9 cellular contexts compared by ENCODE assay signal in the genomic region with DNA sequence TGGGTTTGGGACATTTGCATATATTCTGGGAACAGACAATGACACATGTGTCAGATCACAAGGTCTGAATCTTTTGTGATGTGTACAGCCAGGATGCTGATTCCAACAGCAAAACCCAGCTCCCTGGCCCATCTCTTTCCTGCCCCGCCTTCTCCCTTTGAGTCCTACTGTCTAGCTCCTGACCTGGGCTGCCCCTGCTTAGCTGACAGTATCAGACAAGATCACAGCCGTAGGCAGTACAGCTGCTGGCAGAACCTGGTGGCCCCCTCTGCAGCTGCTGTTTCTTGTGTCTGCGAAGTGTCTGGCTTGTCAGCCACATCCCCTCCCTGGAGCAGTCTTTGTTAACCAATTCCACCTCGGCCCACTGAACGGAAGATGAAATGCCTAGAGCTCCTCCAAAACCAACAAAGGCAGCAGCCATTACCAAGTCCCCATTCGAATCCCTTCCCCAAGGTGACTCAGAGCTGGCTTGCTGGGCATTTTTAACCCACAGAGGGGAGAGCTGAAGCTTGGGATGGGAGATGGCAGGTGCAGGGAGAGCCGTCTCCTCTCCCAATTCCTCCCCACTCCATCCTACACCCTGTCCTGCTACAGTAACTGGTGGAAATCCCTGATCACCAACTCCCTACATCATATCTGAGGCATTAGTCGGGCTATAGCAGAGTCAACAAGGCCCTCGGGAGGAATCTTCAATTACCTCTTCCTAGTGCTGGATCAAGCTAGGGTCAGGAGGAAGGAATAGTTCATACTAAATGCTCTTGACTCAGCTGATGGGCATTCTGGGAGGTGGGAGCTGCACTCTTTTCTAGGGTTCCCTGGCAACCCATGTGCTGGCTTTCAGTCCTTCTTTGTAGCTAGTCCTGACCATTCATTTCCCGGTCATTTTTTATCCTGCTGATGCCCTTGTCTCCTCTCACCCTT. TPM values are rescaled to one million over a fixed set of nuclear protein-coding genes. Genes with fewer than 3 reads are reported as not detected.
DNase-seq lines count a peak whose midpoint lies in the region; ATAC-seq, FAIRE-seq and TF ChIP-seq lines count a peak whose summit lies in the region.
"Had no signal": no experiment of that assay in that cellular context is flagged by ENCODE, and none has a peak within 500 bp of the region (broad histone marks: within the 10 kb centered on the region; RNA-seq: fewer than 3 reads in every experiment).

No MANE protein-coding gene starts in this region.

- H3K4me1 Mint-ChIP-seq in HFFc6 (ENCODE audit: low read depth) (peaks cover 18% of the 10 kb centered on the region), osteocyte (ENCODE audit: unreplicated experiment) (peaks cover 27% of the 10 kb centered on the region)

- TF ChIP-seq POLR2A in K562 (conservative IDR thresholded peaks at IDR 0.05) (no peak), uterus (IDR thresholded peaks at IDR 0.05) (no peak)

- H3K36me3 ChIP-seq in K562 (ENCODE audit: control insufficient read depth, insufficient read depth, low read length), result no peaks in the 10 kb centered on the region
- no peaks in the 10 kb centered on the region for H3K36me3 ChIP-seq in uterus

- no peak overlapping the region for H3K27ac ChIP-seq in K562 (ENCODE audit: extremely low read depth, low read depth, low read length)
- H3K27ac ChIP-seq in uterus, result no peak overlapping the region

- H3K27me3 ChIP-seq in K562 (ENCODE audit: control insufficient read depth in 2 of 2, insufficient read depth in 2 of 2, low read length in 2 of 2) (peaks cover 58 to 66% of the 10 kb centered on the region in 2 experiments), uterus (no peaks in the 10 kb centered on the region)

- H3K4me1 ChIP-seq in K562 (replicated peaks in 1 of 2; ENCODE audit: control insufficient read depth in 2 of 2, insufficient read depth in 2 of 2, low read length in 2 of 2) (no peaks in the 10 kb centered on the region), uterus (no peaks in the 10 kb centered on the region)

- no peak overlapping the region for H2AFZ ChIP-seq in K562 (ENCODE audit: low read depth, low read length)

- BruUV-seq in K562 (replicated peaks; lab: Mats Ljungman, UMichigan), result no TSS peak

- no peak for TF ChIP-seq CTCF in HFFc6 (IDR thresholded peaks at IDR 0.05)
- TF ChIP-seq CTCF in K562 (IDR thresholded peaks at IDR 0.05 in 2 of 3, conservative IDR thresholded peaks at IDR 0.05 in 1 of 3; ENCODE audit: insufficient read depth in 2 of 3, low read depth in 1 of 3, low read length in 3 of 3), result no peak
- no peak for TF ChIP-seq CTCF in osteocyte (IDR thresholded peaks at IDR 0.05)
- TF ChIP-seq CTCF in uterus (IDR thresholded peaks at IDR 0.05), result no peak

- CTCF ChIA-PET in K562 (lab: Yijun Ruan, JAX; ENCODE audit: low intra/inter-chr PET ratio), result no interaction called here

- no peak overlapping the region for H3K4me3 ChIP-seq in K562
- no peak overlapping the region for H3K4me3 ChIP-seq in uterus

- FAIRE-seq in K562 (lab: Jason Lieb, UNC), result no peak

- DNase-seq in HFFc6, result peak; percentile 43
- peak; percentile 21 for DNase-seq in NCI-H2107 (lab: John Stamatoyannopoulos, UW)
- DNase-seq in K562 (ENCODE audit: extremely low read depth in 1 of 4, low spot score in 3 of 4), result no peak
- DNase-seq in osteocyte (ENCODE audit: extremely low spot score, unreplicated experiment), result no peak
- DNase-seq in uterus, result no peak
- DNase-seq in activated CD8-positive, alpha-beta memory T cell treated with anti-CD3 and anti-CD28 coated beads for 24 hours, result no peak
- DNase-seq: activated T-cell treated with anti-CD3 and anti-CD28 coated beads, Interleukin-2, amount 50 U/mL, for 72 hours; NCI-H748 treated with DMSO at 0.1 percent for 48 hours had no signal

- POLR2A ChIA-PET in K562 (lab: Yijun Ruan, JAX), result interaction anchor here (0.6 to 2.2 kb wide), 5 partner anchors 8 to 141 kb away, joined by 3 to 4 read pairs (median 3); a partner anchor contains a TSS

- H3K27me3 Mint-ChIP-seq in HFFc6 (ENCODE audit: insufficient read depth) (peaks cover 54% of the 10 kb centered on the region), osteocyte (ENCODE audit: unreplicated experiment) (peaks cover 7% of the 10 kb centered on the region)

- no peaks in the 10 kb centered on the region for H3K9me3 Mint-ChIP-seq in HFFc6
- H3K9me3 Mint-ChIP-seq in osteocyte (ENCODE audit: unreplicated experiment), result no peaks in the 10 kb centered on the region
- H3K9me3 Mint-ChIP-seq: activated T-cell treated with anti-CD3 and anti-CD28 coated beads, Interleukin-2, amount 50 U/mL, for 72 hours had no signal

- H3K4me2 ChIP-seq in K562 (ENCODE audit: insufficient read depth, low read length), result no peak overlapping the region

- whole genome bisulfite sequencing in K562 (ENCODE audit: insufficient coverage, low coverage, missing lambda C conversion rate), result under 1% methylated on average over 10 of the region's 10 CpGs

- H3K4me3 Mint-ChIP-seq in HFFc6, result no peak overlapping the region
- H3K4me3 Mint-ChIP-seq in osteocyte (ENCODE audit: unreplicated experiment), result no peak overlapping the region
- H3K4me3 Mint-ChIP-seq: activated T-cell treated with anti-CD3 and anti-CD28 coated beads, Interleukin-2, amount 50 U/mL, for 72 hours had no signal

- H3K9me3 ChIP-seq in K562 (replicated peaks; ENCODE audit: control insufficient read depth, insufficient read depth, low read depth, low read length) (no peaks in the 10 kb centered on the region), uterus (no peaks in the 10 kb centered on the region)

- TF ChIP-seq RAD21 in K562 (CRISPR knock-in tag; conservative IDR thresholded peaks at IDR 0.05 in 1 of 2, IDR thresholded peaks at IDR 0.05 in 1 of 2), result no peak

- in situ Hi-C loops in K562 (cut with MboI), result no loop called here

- peaks cover 7% of the 10 kb centered on the region for H4K20me1 ChIP-seq in K562 (replicated peaks; ENCODE audit: control insufficient read depth, insufficient read depth, low read length)

- intact Hi-C loops in K562 (cut with micrococcal nuclease), result no loop called here
- intact Hi-C loops in uterus (cut with DNase I; ENCODE audit: low total_unique reads), result no loop called here

- H3K27ac Mint-ChIP-seq in HFFc6, result peak overlapping the region; percentile 37; the same call in 1 of the 2 replicates
- peak overlapping the region; percentile 55 for H3K27ac Mint-ChIP-seq in osteocyte (ENCODE audit: unreplicated experiment)
- H3K27ac Mint-ChIP-seq: activated T-cell treated with anti-CD3 and anti-CD28 coated beads, Interleukin-2, amount 50 U/mL, for 72 hours had no signal

- no peaks in the 10 kb centered on the region for H3K79me2 ChIP-seq in K562 (ENCODE audit: control insufficient read depth, insufficient read depth, low read length)

- H3K9ac ChIP-seq in K562 (ENCODE audit: insufficient read depth in 1 of 2, low read depth in 2 of 2, low read length in 2 of 2), result no peak overlapping the region

- no peak for TF ChIP-seq EP300 in K562 (IDR thresholded peaks at IDR 0.05; ENCODE audit: low read length)

- ATAC-seq in K562 (peak; percentile 55), GM19351 (IDR thresholded peaks at IDR 0.05; ENCODE audit: unreplicated experiment) (no peak)

- H3K9me1 ChIP-seq in K562 (ENCODE audit: control insufficient read depth, insufficient read depth, low read length), result no peaks in the 10 kb centered on the region

- no peaks in the 10 kb centered on the region for H3K36me3 Mint-ChIP-seq in HFFc6 (ENCODE audit: low read depth)
- H3K36me3 Mint-ChIP-seq in osteocyte (ENCODE audit: unreplicated experiment), result no peaks in the 10 kb centered on the region

RNA-seq across cellular contexts. Expression of a gene that starts 5.8 kb away (rescaled TPM):
- under 1 TPM; 0.17 to 0.73 (median 0.44) TPM for total RNA-seq in HFFc6 (2021; fragmentation: NEBNext Ultra II Directional; extraction: Animal tissue kit (Norgen Biotek cat#: 25700))
- 7.2 and 10.4 TPM in 2 replicates for total RNA-seq in K562 (2011; cell fraction: chromatin; rRNA removed; ENCODE audit: low replicate concordance)
- 6.4 and 7.5 TPM in 2 replicates for total RNA-seq in K562 (2011; cell fraction: nucleolus; rRNA removed)
- 6.7 and 6.8 TPM in 2 replicates for total RNA-seq in K562 (2011; cell fraction: nucleoplasm; rRNA removed)
- 0.24 and 2.2 TPM in 2 replicates for total RNA-seq in K562 (2014; rRNA removed)
- total RNA-seq in K562 (2014; rRNA removed; fragmentation: Illumina TruSeq; extraction: Trizol), result 0.35 and 0.62 TPM in 2 replicates
- total RNA-seq in K562 (2015; rRNA removed; fragmentation: Illumina TruSeq; extraction: Trizol), result 0.38 and 0.72 TPM in 2 replicates
- total RNA-seq in K562 (2021), result 0.58 and 0.60 TPM in 2 replicates
- polyA plus RNA-seq in K562 (2011; rRNA removed), result 0.14 and 0.39 TPM in 2 replicates
- polyA plus RNA-seq in K562 (2011; cell fraction: cytosol; rRNA removed), result 0.27 and 0.52 TPM in 2 replicates
- 0.58 and 1.5 TPM in 2 replicates for polyA plus RNA-seq in K562 (2011; cell fraction: nucleus; rRNA removed)
- 0.35 and 0.65 TPM in 2 replicates for polyA plus RNA-seq in K562 (2012)
- 0.22 and 0.43 TPM in 2 replicates for polyA plus RNA-seq in K562 (2014; fragmentation: Illumina TruSeq; extraction: Trizol)
- not detected for polyA plus RNA-seq in K562 (2014; fragmentation: Nextera tagmentation; extraction: Ambion mirVana)
- 0.15 and 0.23 TPM in 2 replicates for polyA plus RNA-seq in K562 (2014; rRNA removed)
- polyA minus RNA-seq in K562 (2011; rRNA and poly(A)+ RNA removed), result 3.4 and 4.3 TPM in 2 replicates
- polyA minus RNA-seq in K562 (2011; cell fraction: cytosol; rRNA and poly(A)+ RNA removed), result 1.1 TPM in 1 of 2 replicates, not detected in the other
- polyA minus RNA-seq in K562 (2011; cell fraction: nucleus; rRNA and poly(A)+ RNA removed), result 7.7 and 7.9 TPM in 2 replicates
- total RNA-seq in osteocyte, result 1.1 and 1.6 TPM in 2 replicates
- 1 to 10 TPM in 3 of 4 donors, under 1 TPM in 1; 0.59 to 7.4 (median 2.9) TPM for total RNA-seq in uterus

RNA-seq across cellular contexts. Expression of a gene that starts 42.9 kb away (rescaled TPM):
- not detected for total RNA-seq in HFFc6 (2021; fragmentation: NEBNext Ultra II Directional; extraction: Animal tissue kit (Norgen Biotek cat#: 25700))
- not detected in 2 replicates for total RNA-seq in K562 (2011; cell fraction: chromatin; rRNA removed; ENCODE audit: low replicate concordance)
- total RNA-seq in K562 (2011; cell fraction: nucleolus; rRNA removed), result not detected in 2 replicates
- not detected in 2 replicates for total RNA-seq in K562 (2011; cell fraction: nucleoplasm; rRNA removed)
- not detected in 2 replicates for total RNA-seq in K562 (2014; rRNA removed)
- not detected in 2 replicates for total RNA-seq in K562 (2014; rRNA removed; fragmentation: Illumina TruSeq; extraction: Trizol)
- not detected in 2 replicates for total RNA-seq in K562 (2015; rRNA removed; fragmentation: Illumina TruSeq; extraction: Trizol)
- total RNA-seq in K562 (2021), result not detected in 2 replicates
- not detected in 2 replicates for polyA plus RNA-seq in K562 (2011; rRNA removed)
- polyA plus RNA-seq in K562 (2011; cell fraction: cytosol; rRNA removed), result not detected in 2 replicates
- not detected in 2 replicates for polyA plus RNA-seq in K562 (2011; cell fraction: nucleus; rRNA removed)
- polyA plus RNA-seq in K562 (2012), result not detected in 2 replicates
- not detected in 2 replicates for polyA plus RNA-seq in K562 (2014; fragmentation: Illumina TruSeq; extraction: Trizol)
- polyA plus RNA-seq in K562 (2014; fragmentation: Nextera tagmentation; extraction: Ambion mirVana), result not detected
- polyA plus RNA-seq in K562 (2014; rRNA removed), result not detected in 2 replicates
- polyA minus RNA-seq in K562 (2011; rRNA and poly(A)+ RNA removed), result not detected in 2 replicates
- polyA minus RNA-seq in K562 (2011; cell fraction: cytosol; rRNA and poly(A)+ RNA removed), result not detected in 2 replicates
- not detected in 2 replicates for polyA minus RNA-seq in K562 (2011; cell fraction: nucleus; rRNA and poly(A)+ RNA removed)
- not detected in 2 replicates for total RNA-seq in osteocyte
- total RNA-seq in uterus, result under 1 TPM in 1 of 4 donors, not detected in 3; 0.07 TPM
- total RNA-seq: activated T-cell treated with anti-CD3 and anti-CD28 coated beads, Interleukin-2, amount 50 U/mL, for 72 hours had no signal

Comparison
In these comparisons a context has a peak if more than half of its experiments do, and no peak if none do; other contexts are left out.
1. DNase-seq: peak in HFFc6 (single experiment) and NCI-H2107 (single experiment); none in K562 (0 of 4), osteocyte (single experiment), uterus (0 of 2) and activated CD8-positive, alpha-beta memory T cell treated with anti-CD3 and anti-CD28 coated beads for 24 hours (single experiment).